Comparison of ENCODE assay signal across 10 cellular contexts in the genomic region with DNA sequence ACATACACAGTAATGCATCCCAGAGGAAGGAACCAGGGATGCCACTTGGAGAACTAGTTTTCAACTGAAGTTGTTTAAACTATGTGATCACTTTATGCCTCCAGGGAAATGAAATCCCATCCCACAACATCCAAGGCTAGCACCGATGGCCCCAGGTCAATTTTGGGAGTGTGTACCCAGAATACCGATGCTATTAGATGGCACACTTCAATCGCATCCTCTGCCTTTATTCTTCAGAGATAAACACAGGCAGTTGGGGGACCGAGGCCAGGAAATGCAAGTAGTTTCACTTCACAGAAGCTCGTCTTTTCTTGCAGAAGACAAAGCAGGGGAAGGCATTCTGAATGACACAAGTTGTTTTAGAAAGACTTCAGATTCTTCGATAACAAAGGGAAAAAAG. TPM values are rescaled to one million over a fixed set of nuclear protein-coding genes. Genes with fewer than 3 reads are reported as not detected.
A peak's percentile ranks its signal among the peaks of the same experiment; 100 is the strongest.
DNase-seq lines count a peak whose midpoint lies in the region; ATAC-seq lines count a peak whose summit lies in the region.
"Had no signal": no experiment of that assay in that cellular context is flagged by ENCODE, and none has a peak within 500 bp of the region (broad histone marks: within the 10 kb centered on the region; RNA-seq: fewer than 3 reads in every experiment).

No MANE protein-coding gene starts in this region.

- no peak overlapping the region for H3K4me3 ChIP-seq in aorta (ENCODE audit: low read length in 2 of 2)

- intact Hi-C loops in aorta (cut with DNase I): no loop called here

- peaks cover 32% of the 10 kb centered on the region for H3K36me3 Mint-ChIP-seq in stimulated activated naive CD8-positive, alpha-beta T cell treated with anti-CD3 and anti-CD28 coated beads, Interleukin-15, Interleukin-2, amounts not matched to agents 100 ng/mL and 50 ng/mL, for 24 hours (ENCODE audit: low read depth)

- no peaks in the 10 kb centered on the region for H3K9me3 ChIP-seq in aorta (ENCODE audit: control insufficient read depth, low read length)

- no peaks in the 10 kb centered on the region for H3K27me3 ChIP-seq in aorta (ENCODE audit: control insufficient read depth in 1 of 2, insufficient read depth in 2 of 2, low read length in 1 of 2)

- peak overlapping the region; percentile 70 for H3K27ac Mint-ChIP-seq in stimulated activated naive CD8-positive, alpha-beta T cell treated with anti-CD3 and anti-CD28 coated beads, Interleukin-15, Interleukin-2, amounts not matched to agents 100 ng/mL and 50 ng/mL, for 24 hours

- ATAC-seq in stimulated activated naive CD8-positive, alpha-beta T cell treated with anti-CD3 and anti-CD28 coated beads, Interleukin-15, Interleukin-2, amounts not matched to agents 100 U/mL and 50 U/mL, for 24 hours: no peak
- no peak for ATAC-seq in aorta (ENCODE audit: low FRiP score)

- WGBS in aorta, 2 donors: 88 to 93% methylated on average over 6 of the region's 6 CpGs

- no peaks in the 10 kb centered on the region for H3K27me3 Mint-ChIP-seq in stimulated activated naive CD8-positive, alpha-beta T cell treated with anti-CD3 and anti-CD28 coated beads, Interleukin-15, Interleukin-2, amounts not matched to agents 100 ng/mL and 50 ng/mL, for 24 hours

- H3K9me3 Mint-ChIP-seq in stimulated activated naive CD8-positive, alpha-beta T cell treated with anti-CD3 and anti-CD28 coated beads, Interleukin-15, Interleukin-2, amounts not matched to agents 100 ng/mL and 50 ng/mL, for 24 hours: no peaks in the 10 kb centered on the region

- H3K4me3 Mint-ChIP-seq in stimulated activated naive CD8-positive, alpha-beta T cell treated with anti-CD3 and anti-CD28 coated beads, Interleukin-15, Interleukin-2, amounts not matched to agents 100 ng/mL and 50 ng/mL, for 24 hours: peak overlapping the region; percentile 81

- H3K4me1 ChIP-seq in aorta (ENCODE audit: control insufficient read depth in 1 of 2, insufficient read depth in 2 of 2, low read length in 2 of 2): no peaks in the 10 kb centered on the region

- DNase-seq in stimulated activated naive CD8-positive, alpha-beta T cell treated with anti-CD3 and anti-CD28 coated beads, Interleukin-15, Interleukin-2, amounts not matched to agents 100 U/mL and 50 U/mL, for 24 hours: no peak
- DNase-seq in T-helper 1 cell (peak in 3 of 5 donors; percentile 23 to 68 (median 41)), epithelial cell of prostate (ENCODE audit: low read depth, low spot score) (no peak), aorta (no peak), epidermal melanocyte (ENCODE audit: insufficient read length, low spot score) (no peak), NCI-H524 treated with DMSO at 0.1 percent for 48 hours (lab: John Stamatoyannopoulos, UW) (no peak), dermis blood vessel endothelial cell (no peak)
- DNase-seq: NCI-H1417; stimulated activated CD8-positive, alpha-beta memory T cell treated with anti-CD3 and anti-CD28 coated beads, Interleukin-4, amount 100 ng/mL, for 48 hours had no signal

- H3K27ac ChIP-seq in epithelial cell of prostate (peak overlapping the region; percentile 2), aorta (ENCODE audit: low read depth in 1 of 2, low read length in 2 of 2) (no peak overlapping the region)

- H3K36me3 ChIP-seq in aorta (ENCODE audit: control insufficient read depth in 1 of 2, insufficient read depth in 2 of 2, low read length in 1 of 2): no peaks in the 10 kb centered on the region

- H3K4me1 Mint-ChIP-seq in stimulated activated naive CD8-positive, alpha-beta T cell treated with anti-CD3 and anti-CD28 coated beads, Interleukin-15, Interleukin-2, amounts not matched to agents 100 ng/mL and 50 ng/mL, for 24 hours (ENCODE audit: low read depth): peaks cover 91% of the 10 kb centered on the region

RNA-seq across cellular contexts. Expression of a gene that starts 13.8 kb away (rescaled TPM):
- total RNA-seq in aorta: 10 to 100 TPM; 61.3 to 64.5 TPM
- polyA plus RNA-seq in aorta: 10 to 100 TPM; 39.9 to 54.8 TPM
- total RNA-seq in dermis blood vessel endothelial cell: 40.8 and 69.6 TPM in 2 replicates

Comparison
In these comparisons a context has a peak if more than half of its experiments do, and no peak if none do; other contexts are left out.
1. DNase-seq: peak in T-helper 1 cell (3 of 5); none in stimulated activated naive CD8-positive, alpha-beta T cell treated with anti-CD3 and anti-CD28 coated beads, Interleukin-15, Interleukin-2, amounts not matched to agents 100 U/mL and 50 U/mL, for 24 hours (single experiment), epithelial cell of prostate (single experiment), aorta (0 of 2), epidermal melanocyte (single experiment), NCI-H524 treated with DMSO at 0.1 percent for 48 hours (single experiment) and dermis blood vessel endothelial cell (single experiment).